19 cellular contexts compared by ENCODE assay signal in the genomic region with DNA sequence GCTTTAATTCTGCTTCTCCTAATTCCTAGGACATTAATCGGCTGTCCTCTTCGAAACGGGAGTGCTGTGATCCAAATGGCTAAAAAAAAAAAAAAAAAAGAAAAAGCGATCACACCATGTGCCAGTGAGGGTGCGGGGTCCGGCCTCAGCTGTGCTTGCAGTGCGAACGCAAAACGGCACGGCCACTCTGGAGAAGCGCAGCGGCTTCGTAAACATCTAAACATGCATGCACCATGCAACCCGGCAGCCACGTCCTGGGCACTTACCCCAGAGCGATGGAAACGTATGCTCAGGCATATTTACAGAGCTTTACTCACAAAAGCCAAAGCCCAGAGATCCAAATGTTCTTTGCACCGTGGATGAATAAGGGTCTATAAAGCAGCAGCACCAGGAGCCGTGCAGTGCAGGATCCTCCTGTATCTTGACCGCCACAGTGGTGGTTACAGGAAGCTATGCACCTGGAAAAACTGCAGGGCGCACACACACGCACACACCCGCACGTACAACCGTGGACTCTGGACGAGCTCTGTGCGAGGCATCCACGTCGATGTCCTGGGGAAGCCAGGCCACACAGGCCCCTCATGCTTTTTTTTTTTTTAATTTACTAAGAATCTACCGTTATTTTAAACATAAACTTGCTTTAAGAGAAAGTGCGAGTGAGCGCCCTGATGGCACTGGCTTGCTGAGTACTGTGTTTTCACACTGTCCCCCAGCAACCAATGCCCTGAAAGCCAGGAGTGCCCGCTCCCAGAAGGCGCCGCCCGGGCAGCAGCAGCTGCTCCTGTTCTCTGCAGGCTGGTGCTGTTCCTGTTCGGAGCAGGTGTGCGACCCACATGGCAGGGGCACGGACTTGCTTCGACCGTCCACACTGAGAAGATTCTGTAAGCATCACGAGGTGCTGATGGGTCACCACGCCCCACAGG. TPM values are rescaled to one million over a fixed set of nuclear protein-coding genes. Genes with fewer than 3 reads are reported as not detected.
"Had no signal": no experiment of that assay in that cellular context is flagged by ENCODE, and none has a peak within 500 bp of the region (broad histone marks: within the 10 kb centered on the region; RNA-seq: fewer than 3 reads in every experiment).

No MANE protein-coding gene starts in this region.

- H3K9me3 ChIP-seq: pancreas, tibial nerve had no signal

- H3K27ac ChIP-seq: pancreas, skin epidermis, tibial nerve had no signal

- H3K4me3 ChIP-seq: lung, pancreas, skin epidermis, tibial nerve had no signal

- H3K27me3 ChIP-seq: pancreas, tibial nerve had no signal

- H3K4me3 Mint-ChIP-seq: activated CD4-positive, alpha-beta memory T cell treated with anti-CD3 and anti-CD28 coated beads for 36 hours; activated CD4-positive, alpha-beta T cell treated with anti-CD3 and anti-CD28 coated beads for 36 hours; activated naive CD4-positive, alpha-beta T cell treated with anti-CD3 and anti-CD28 coated beads, Interleukin-2, amount 50 U/mL, for 24 hours; activated T-cell treated with anti-CD3 and anti-CD28 coated beads, Interleukin-2, amount 50 U/mL, for 4 hours had no signal

- H3K4me1 ChIP-seq: pancreas, tibial nerve had no signal

- H3K9me3 Mint-ChIP-seq: activated naive CD4-positive, alpha-beta T cell treated with anti-CD3 and anti-CD28 coated beads, Interleukin-2, amount 50 U/mL, for 24 hours; activated T-cell treated with anti-CD3 and anti-CD28 coated beads, Interleukin-2, amount 50 U/mL, for 4 hours had no signal

- H3K27ac Mint-ChIP-seq: activated CD4-positive, alpha-beta memory T cell treated with anti-CD3 and anti-CD28 coated beads for 36 hours; activated CD4-positive, alpha-beta T cell treated with anti-CD3 and anti-CD28 coated beads for 36 hours; activated naive CD4-positive, alpha-beta T cell treated with anti-CD3 and anti-CD28 coated beads, Interleukin-2, amount 50 U/mL, for 24 hours had no signal

- H3K36me3 ChIP-seq: pancreas had no signal

- DNase-seq: activated CD4-positive, alpha-beta memory T cell treated with anti-CD3 and anti-CD28 coated beads for 36 hours; activated CD4-positive, alpha-beta T cell treated with anti-CD3 and anti-CD28 coated beads for 36 hours; activated effector memory CD4-positive, alpha-beta T cell treated with Interleukin-2 at 50 U/mL for 16 hours; activated T-cell treated with anti-CD3 and anti-CD28 coated beads, Interleukin-2, amount 50 U/mL, for 4 hours; effector CD8-positive, alpha-beta T cell; foreskin fibroblast; glutamatergic neuron; hypothalamus; kidney glomerular epithelial cell; midbrain; stimulated activated CD4-positive, alpha-beta T cell treated with anti-CD3 and anti-CD28 coated beads, Interleukin-4, amount 100 ng/mL, for 24 hours; stimulated activated naive CD4-positive, alpha-beta T cell; T-helper 2 cell had no signal

- ATAC-seq: activated CD4-positive, alpha-beta T cell treated with anti-CD3 and anti-CD28 coated beads for 36 hours; activated T-cell treated with anti-CD3 and anti-CD28 coated beads, Interleukin-2, amount 50 U/mL, for 4 hours had no signal

- H3K27me3 Mint-ChIP-seq: activated CD4-positive, alpha-beta memory T cell treated with anti-CD3 and anti-CD28 coated beads for 36 hours; activated CD4-positive, alpha-beta T cell treated with anti-CD3 and anti-CD28 coated beads for 36 hours; activated naive CD4-positive, alpha-beta T cell treated with anti-CD3 and anti-CD28 coated beads, Interleukin-2, amount 50 U/mL, for 24 hours had no signal

- H3K36me3 Mint-ChIP-seq: activated naive CD4-positive, alpha-beta T cell treated with anti-CD3 and anti-CD28 coated beads, Interleukin-2, amount 50 U/mL, for 24 hours had no signal

RNA-seq across cellular contexts. Expression of a gene that starts 25.0 kb away (rescaled TPM):
- total RNA-seq: activated CD4-positive, alpha-beta T cell treated with anti-CD3 and anti-CD28 coated beads for 36 hours had no signal
- polyA plus RNA-seq: neural cell had no signal
